27 cellular contexts compared by ENCODE assay signal in genomic region chr15:70126382-70126781, GRCh38.
"Had no signal": no experiment of that assay in that cellular context is flagged by ENCODE, and none has a peak within 500 bp of the region (broad histone marks: within the 10 kb centered on the region; RNA-seq: fewer than 3 reads in every experiment).

No MANE protein-coding gene starts in this region.

- H3K4me2 ChIP-seq: hepatocyte, neural progenitor cell had no signal

- H3K9ac ChIP-seq: neural progenitor cell had no signal

- H3K9me3 Mint-ChIP-seq: mesothelial cell of epicardium; naive B cell; natural killer cell; nephron progenitor cell; neural progenitor cell; stimulated activated effector memory CD8-positive, alpha-beta T cell treated with anti-CD3 and anti-CD28 coated beads, Interleukin-12 subunit alpha, Interleukin-12 subunit beta, amount 100 ng/mL, for 72 hours; stimulated activated naive CD8-positive, alpha-beta T cell treated with anti-CD3 and anti-CD28 coated beads, Interleukin-15, Interleukin-2, amounts not matched to agents 100 ng/mL and 50 ng/mL, for 24 hours had no signal

- H3K27me3 ChIP-seq: hepatocyte, neural progenitor cell, neutrophil, ovary, right atrium auricular region, right lobe of liver, tibial artery, uterus had no signal

- H2AFZ ChIP-seq: hepatocyte, neural progenitor cell had no signal

- H3K79me2 ChIP-seq: hepatocyte had no signal

- H3K4me3 Mint-ChIP-seq: mesothelial cell of epicardium; naive B cell; natural killer cell; nephron progenitor cell; neural progenitor cell; stimulated activated effector memory CD8-positive, alpha-beta T cell treated with anti-CD3 and anti-CD28 coated beads, Interleukin-12 subunit alpha, Interleukin-12 subunit beta, amount 100 ng/mL, for 72 hours; stimulated activated naive CD8-positive, alpha-beta T cell treated with anti-CD3 and anti-CD28 coated beads, Interleukin-15, Interleukin-2, amounts not matched to agents 100 ng/mL and 50 ng/mL, for 24 hours had no signal

- H3K9me3 ChIP-seq: left ventricle myocardium inferior, neutrophil, ovary, right atrium auricular region, right lobe of liver, spleen, suprapubic skin, thoracic aorta, tibial artery, uterus had no signal

- DNase-seq: islet precursor cell; left ventricle myocardium inferior; mesendoderm; naive B cell; natural killer cell; nephron progenitor cell; occipital lobe; ovary; right lobe of liver; small intestine; spleen; stimulated activated CD4-positive, alpha-beta T cell treated with anti-CD3 and anti-CD28 coated beads, Interleukin-4, amount 100 ng/mL, for 24 hours; stimulated activated naive CD4-positive, alpha-beta T cell; tibial artery; trophoblast cell; uterus had no signal

- H3K4me1 ChIP-seq: neural progenitor cell had no signal

- H3K36me3 Mint-ChIP-seq: mesothelial cell of epicardium; naive B cell; natural killer cell; neural progenitor cell; stimulated activated effector memory CD8-positive, alpha-beta T cell treated with anti-CD3 and anti-CD28 coated beads, Interleukin-12 subunit alpha, Interleukin-12 subunit beta, amount 100 ng/mL, for 72 hours had no signal

- H3K4me3 ChIP-seq: hepatocyte, left ventricle myocardium inferior, lung, neural progenitor cell, ovary, right atrium auricular region, right lobe of liver, spleen, suprapubic skin, thoracic aorta, tibial artery, uterus had no signal

- H3K36me3 ChIP-seq: left ventricle myocardium inferior, neural progenitor cell, neutrophil, ovary, right atrium auricular region, right lobe of liver, spleen, suprapubic skin, thoracic aorta, tibial artery, uterus had no signal

- ATAC-seq: right lobe of liver; stimulated activated effector memory CD8-positive, alpha-beta T cell treated with anti-CD3 and anti-CD28 coated beads, Interleukin-12 subunit alpha, Interleukin-12 subunit beta, amount 100 ng/mL, for 72 hours had no signal

- H3K27ac ChIP-seq: hepatocyte, left ventricle myocardium inferior, neural progenitor cell, neutrophil, ovary, right atrium auricular region, spleen, suprapubic skin, thoracic aorta, tibial artery, uterus had no signal

- H3K27ac Mint-ChIP-seq: mesothelial cell of epicardium; natural killer cell; nephron progenitor cell; neural progenitor cell; progenitor cell of endocrine pancreas; stimulated activated effector memory CD8-positive, alpha-beta T cell treated with anti-CD3 and anti-CD28 coated beads, Interleukin-12 subunit alpha, Interleukin-12 subunit beta, amount 100 ng/mL, for 72 hours; stimulated activated naive CD8-positive, alpha-beta T cell treated with anti-CD3 and anti-CD28 coated beads, Interleukin-15, Interleukin-2, amounts not matched to agents 100 ng/mL and 50 ng/mL, for 24 hours had no signal
